Comparison of ENCODE assay signal across 1 cellular context in genomic region chr19:33304760-33305647, GRCh38.
TF ChIP-seq lines count a peak whose summit lies in the region.

No MANE protein-coding gene starts in this region.

TF ChIP-seq in HepG2, 621 proteins besides CTCF, POLR2A, EP300 and RAD21 (continued from another document and continues in another):
- TF ChIP-seq ZBTB37 (CRISPR knock-in tag; IDR thresholded peaks at IDR 0.05) (no peak; the same call in 1 of the 2 replicates), ZBTB25 (CRISPR knock-in tag; IDR thresholded peaks at IDR 0.05) (no peak), ZFP36 (IDR thresholded peaks at IDR 0.05; ENCODE audit: borderline replicate concordance, low read depth, low read length, partially characterized antibody) (no peak), ZNF3 (CRISPR knock-in tag; IDR thresholded peaks at IDR 0.05) (no peak), EHMT2 (IDR thresholded peaks at IDR 0.05; ENCODE audit: borderline replicate concordance, low read depth, low read length) (no peak), BATF2 (CRISPR knock-in tag; IDR thresholded peaks at IDR 0.05) (no peak), ATF7 (IDR thresholded peaks at IDR 0.05) (peak; percentile 33; the same call in 1 of the 2 replicates), ATF7 (CRISPR knock-in tag; IDR thresholded peaks at IDR 0.05) (no peak), ZNF337 (CRISPR knock-in tag; IDR thresholded peaks at IDR 0.05; ENCODE audit: borderline replicate concordance, low read depth) (no peak), ZSCAN9 (CRISPR knock-in tag; IDR thresholded peaks at IDR 0.05; ENCODE audit: borderline replicate concordance) (no peak), MNT (IDR thresholded peaks at IDR 0.05) (no peak), ZNF564 (CRISPR knock-in tag; IDR thresholded peaks at IDR 0.05) (peak; percentile 35; the same call in 1 of the 2 replicates), ZNF333 (CRISPR knock-in tag; IDR thresholded peaks at IDR 0.05; ENCODE audit: borderline replicate concordance) (no peak), CEBPZ (IDR thresholded peaks at IDR 0.05; ENCODE audit: low read length) (no peak), MTA1 (CRISPR knock-in tag; IDR thresholded peaks at IDR 0.05; ENCODE audit: borderline replicate concordance) (no peak), KLF11 (CRISPR knock-in tag; IDR thresholded peaks at IDR 0.05) (no peak; the same call in 1 of the 2 replicates), ZNF605 (CRISPR knock-in tag; IDR thresholded peaks at IDR 0.05) (no peak), CREB1 (IDR thresholded peaks at IDR 0.05) (no peak), CREB1 (CRISPR knock-in tag; IDR thresholded peaks at IDR 0.05) (no peak), CBX1 (IDR thresholded peaks at IDR 0.05; ENCODE audit: low read depth) (no peak), TFE3 (CRISPR knock-in tag; IDR thresholded peaks at IDR 0.05) (0 out of 2 replicates have a peak, but pooled peaks have one; percentile 9), THAP9 (CRISPR knock-in tag; IDR thresholded peaks at IDR 0.05; ENCODE audit: borderline replicate concordance) (no peak), YEATS4 (CRISPR knock-in tag; IDR thresholded peaks at IDR 0.05; ENCODE audit: borderline replicate concordance) (no peak; the same call in 1 of the 2 replicates), PTBP1 (IDR thresholded peaks at IDR 0.05; ENCODE audit: low read depth, low read length, poor library complexity, severe bottlenecking) (no peak), NCOA1 (CRISPR knock-in tag; IDR thresholded peaks at IDR 0.05) (no peak), ZNF552 (CRISPR knock-in tag; IDR thresholded peaks at IDR 0.05; ENCODE audit: borderline replicate concordance) (no peak), JUN (CRISPR knock-in tag; IDR thresholded peaks at IDR 0.05) (no peak), KDM4B (CRISPR knock-in tag; IDR thresholded peaks at IDR 0.05) (no peak), GZF1 (CRISPR knock-in tag; IDR thresholded peaks at IDR 0.05) (0 out of 2 replicates have a peak, but pooled peaks have one; percentile 20), KAT7 (CRISPR knock-in tag; IDR thresholded peaks at IDR 0.05; ENCODE audit: borderline replicate concordance) (no peak; the same call in 1 of the 2 replicates), MZF1 (CRISPR knock-in tag; IDR thresholded peaks at IDR 0.05; ENCODE audit: borderline replicate concordance) (no peak), ZSCAN31 (CRISPR knock-in tag; IDR thresholded peaks at IDR 0.05; ENCODE audit: low read depth) (no peak), ZNF329 (CRISPR knock-in tag; IDR thresholded peaks at IDR 0.05; ENCODE audit: low read depth) (no peak), ATF6 (CRISPR knock-in tag; conservative IDR thresholded peaks at IDR 0.05) (no peak), USF2 (IDR thresholded peaks at IDR 0.05; ENCODE audit: low read depth, low read length) (no peak), USF2 (CRISPR knock-in tag; IDR thresholded peaks at IDR 0.05; ENCODE audit: borderline replicate concordance) (no peak), ZMYM2 (CRISPR knock-in tag; IDR thresholded peaks at IDR 0.05) (no peak), ZNF570 (CRISPR knock-in tag; IDR thresholded peaks at IDR 0.05; ENCODE audit: borderline replicate concordance) (no peak), SRY (CRISPR knock-in tag; IDR thresholded peaks at IDR 0.05) (no peak), ZNF616 (CRISPR knock-in tag; IDR thresholded peaks at IDR 0.05; ENCODE audit: low read depth) (no peak), ADNP (CRISPR knock-in tag; IDR thresholded peaks at IDR 0.05) (no peak), DPF2 (CRISPR knock-in tag; IDR thresholded peaks at IDR 0.05; ENCODE audit: borderline replicate concordance, low read depth) (no peak), DR1 (CRISPR knock-in tag; IDR thresholded peaks at IDR 0.05) (no peak; the same call in 1 of the 2 replicates)
